ENCODE assay signal across 19 cellular contexts in the genomic region with DNA sequence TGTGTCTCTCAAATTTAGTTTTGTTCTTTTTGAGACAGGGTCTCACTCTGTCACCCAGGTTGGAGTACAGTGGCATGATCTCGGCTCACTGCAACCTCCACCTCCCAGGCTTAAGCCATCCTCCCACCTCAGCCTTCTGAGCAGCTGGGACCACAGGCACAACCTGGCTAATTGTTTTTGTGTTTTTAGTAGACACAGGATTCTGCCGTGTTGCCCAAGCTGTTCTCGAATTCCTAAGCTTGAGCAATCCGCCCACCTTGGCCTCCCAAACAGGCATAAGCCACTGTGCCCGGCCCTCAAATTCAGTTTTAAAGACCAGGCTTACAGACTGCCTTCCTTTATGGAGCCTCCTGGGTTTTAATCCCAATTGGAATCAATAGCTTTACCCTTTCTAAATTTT.
"Had no signal": no experiment of that assay in that cellular context is flagged by ENCODE, and none has a peak within 500 bp of the region (broad histone marks: within the 10 kb centered on the region; RNA-seq: fewer than 3 reads in every experiment).

No MANE protein-coding gene starts in this region.

- H3K27ac ChIP-seq: coronary artery, esophagus squamous epithelium, gastroesophageal sphincter, sigmoid colon, vagina, WERI-Rb-1 had no signal

- H3K9me3 ChIP-seq: esophagus squamous epithelium, gastroesophageal sphincter, mucosa of descending colon, sigmoid colon, vagina had no signal

- H3K27me3 ChIP-seq: esophagus squamous epithelium, gastroesophageal sphincter, sigmoid colon, vagina had no signal

- H3K36me3 ChIP-seq: esophagus squamous epithelium, gastroesophageal sphincter, sigmoid colon, vagina, WERI-Rb-1 had no signal

- DNase-seq: activated CD4-positive, alpha-beta T cell treated with anti-CD3 and anti-CD28 coated beads, Interleukin-2, amount 50 U/mL, for 1 hour; activated CD4-positive, CD25-positive, alpha-beta regulatory T cell treated with anti-CD3 and anti-CD28 coated beads, Interleukin-2, amount 50 U/mL, for 72 hours; activated naive CD4-positive, alpha-beta T cell; activated T-cell treated with anti-CD3 and anti-CD28 coated beads, Interleukin-2, amount 50 U/mL, for 1 hour; cerebellar nuclear complex; esophagus squamous epithelium; head of caudate nucleus; mucosa of descending colon; occipital lobe; sigmoid colon; stimulated activated CD4-positive, alpha-beta T cell treated with anti-CD3 and anti-CD28 coated beads, Interleukin-15, amount 100 ng/mL, for 24 hours; stimulated activated CD4-positive, alpha-beta T cell treated with anti-CD3 and anti-CD28 coated beads, Interleukin-2, amount 100 ng/mL, for 48 hours; stimulated activated CD8-positive, alpha-beta memory T cell treated with anti-CD3 and anti-CD28 coated beads, Interleukin-4, amount 100 ng/mL, for 48 hours; stimulated activated naive B cell treated with anti-CD40 and anti-IgM and Interleukin-4, amounts not matched to agents 10 μg/mL and 1 μg/mL and 100 μg/mL, for 72 hours; WERI-Rb-1 had no signal

- ATAC-seq: gastroesophageal sphincter; mucosa of descending colon; stimulated activated naive B cell treated with anti-CD40 and anti-IgM and Interleukin-4, amounts not matched to agents 10 μg/mL and 1 μg/mL and 100 μg/mL, for 72 hours had no signal

- H3K4me3 ChIP-seq: coronary artery, esophagus squamous epithelium, gastroesophageal sphincter, mucosa of descending colon, sigmoid colon, smooth muscle cell, vagina had no signal
